In genomic region chr20:45892049-45892816, GRCh38 we compare ENCODE assay signal across 8 cellular contexts. TPM values are rescaled to one million over a fixed set of nuclear protein-coding genes. Genes with fewer than 3 reads are reported as not detected.
A peak's percentile ranks its signal among the peaks of the same experiment; 100 is the strongest.
DNase-seq lines count a peak whose midpoint lies in the region; ATAC-seq and TF ChIP-seq lines count a peak whose summit lies in the region.

No MANE protein-coding gene starts in this region.

- H3K9me3 Mint-ChIP-seq in chondrocyte (ENCODE audit: low read depth), result no peaks in the 10 kb centered on the region
- H3K9me3 Mint-ChIP-seq in mesothelial cell of epicardium, result no peaks in the 10 kb centered on the region

- H3K4me1 Mint-ChIP-seq in chondrocyte (ENCODE audit: low read depth) (peaks cover 20% of the 10 kb centered on the region), mesothelial cell of epicardium (peaks cover 14% of the 10 kb centered on the region)

- peak overlapping the region; percentile 83 for H3K4me3 ChIP-seq in NT2/D1 (ENCODE audit: insufficient read length, low read depth)

- no peak for ATAC-seq in GM21423 (IDR thresholded peaks at IDR 0.05; ENCODE audit: unreplicated experiment)
- ATAC-seq in GM19328 (IDR thresholded peaks at IDR 0.05; ENCODE audit: unreplicated experiment), result no peak

- H3K27me3 ChIP-seq in NT2/D1 (ENCODE audit: insufficient read depth, insufficient read length), result no peaks in the 10 kb centered on the region

- peaks cover 7% of the 10 kb centered on the region for H3K36me3 Mint-ChIP-seq in chondrocyte (ENCODE audit: low read depth)
- H3K36me3 Mint-ChIP-seq in mesothelial cell of epicardium, result no peaks in the 10 kb centered on the region

- peak; percentile 47 for DNase-seq in NCI-H82 (lab: John Stamatoyannopoulos, UW)
- DNase-seq in NCI-H82 treated with DMSO at 0.1 percent for 48 hours (lab: John Stamatoyannopoulos, UW; ENCODE audit: unreplicated experiment), result no peak
- DNase-seq in NT2/D1 (ENCODE audit: low read depth, low spot score), result no peak
- no peak for DNase-seq in chondrocyte (ENCODE audit: low spot score)
- no peak for DNase-seq in mesothelial cell of epicardium (ENCODE audit: low spot score in 2 of 2, unreplicated experiment in 2 of 2)
- no peak for DNase-seq in RPMI8226

- no peaks in the 10 kb centered on the region for H3K9me3 ChIP-seq in NT2/D1 (ENCODE audit: insufficient read depth, low read length)

- H3K27me3 Mint-ChIP-seq in chondrocyte (ENCODE audit: low read depth) (no peaks in the 10 kb centered on the region), mesothelial cell of epicardium (ENCODE audit: low read depth) (no peaks in the 10 kb centered on the region)

- peak; percentile 50 for TF ChIP-seq CTCF in chondrocyte (IDR thresholded peaks at IDR 0.05)
- TF ChIP-seq CTCF in mesothelial cell of epicardium (IDR thresholded peaks at IDR 0.05; ENCODE audit: unreplicated experiment), result no peak

- H3K36me3 ChIP-seq in NT2/D1 (ENCODE audit: insufficient read depth, insufficient read length, low read length), result peaks cover 39% of the 10 kb centered on the region

- peak overlapping the region; percentile 94 for H3K9ac ChIP-seq in NT2/D1 (ENCODE audit: insufficient read length, low read depth)

- H3K4me3 Mint-ChIP-seq in chondrocyte (ENCODE audit: unreplicated experiment) (peak overlapping the region; percentile 91), mesothelial cell of epicardium (peak overlapping the region; percentile 92)

- peaks cover 4% of the 10 kb centered on the region for H3K4me1 ChIP-seq in NT2/D1 (ENCODE audit: insufficient read depth, insufficient read length)

- peak overlapping the region; percentile 71 for H3K27ac Mint-ChIP-seq in chondrocyte (ENCODE audit: unreplicated experiment)
- H3K27ac Mint-ChIP-seq in mesothelial cell of epicardium, result peak overlapping the region; percentile 72

RNA-seq across cellular contexts. Expression of gene CTSA, which starts 1.1 kb away (rescaled TPM):
- total RNA-seq in chondrocyte (172 to 199 TPM (median 175 TPM) in 3 replicates), mesothelial cell of epicardium (74.4 to 86.7 TPM (median 78.8 TPM) in 3 replicates)

RNA-seq across cellular contexts. Expression of gene NEURL2, which starts 1.2 kb away (rescaled TPM):
- total RNA-seq in chondrocyte (1.8 to 3.0 TPM (median 2.7 TPM) in 3 replicates), mesothelial cell of epicardium (7.2 to 8.3 TPM (median 8.1 TPM) in 3 replicates)

RNA-seq across cellular contexts. Expression of gene SPATA25, which starts 4.8 kb away (rescaled TPM):
- total RNA-seq in chondrocyte, result 0.49 to 1.4 TPM (median 1.2 TPM) in 3 replicates
- 3.2 to 4.0 TPM (median 3.4 TPM) in 3 replicates for total RNA-seq in mesothelial cell of epicardium

RNA-seq across cellular contexts. Expression of gene ZSWIM1, which starts 11.2 kb away (rescaled TPM):
- total RNA-seq in chondrocyte (7.9 to 11.3 TPM (median 8.1 TPM) in 3 replicates), mesothelial cell of epicardium (12.0 to 12.8 TPM (median 12.6 TPM) in 3 replicates)

RNA-seq across cellular contexts. Expression of gene PLTP, which starts 19.7 kb away (rescaled TPM):
- total RNA-seq in chondrocyte (48.1 to 53.1 TPM (median 48.5 TPM) in 3 replicates), mesothelial cell of epicardium (54.6 to 58.1 TPM (median 55.5 TPM) in 3 replicates)
